ENCODE assay signal across 8 cellular contexts in the genomic region with DNA sequence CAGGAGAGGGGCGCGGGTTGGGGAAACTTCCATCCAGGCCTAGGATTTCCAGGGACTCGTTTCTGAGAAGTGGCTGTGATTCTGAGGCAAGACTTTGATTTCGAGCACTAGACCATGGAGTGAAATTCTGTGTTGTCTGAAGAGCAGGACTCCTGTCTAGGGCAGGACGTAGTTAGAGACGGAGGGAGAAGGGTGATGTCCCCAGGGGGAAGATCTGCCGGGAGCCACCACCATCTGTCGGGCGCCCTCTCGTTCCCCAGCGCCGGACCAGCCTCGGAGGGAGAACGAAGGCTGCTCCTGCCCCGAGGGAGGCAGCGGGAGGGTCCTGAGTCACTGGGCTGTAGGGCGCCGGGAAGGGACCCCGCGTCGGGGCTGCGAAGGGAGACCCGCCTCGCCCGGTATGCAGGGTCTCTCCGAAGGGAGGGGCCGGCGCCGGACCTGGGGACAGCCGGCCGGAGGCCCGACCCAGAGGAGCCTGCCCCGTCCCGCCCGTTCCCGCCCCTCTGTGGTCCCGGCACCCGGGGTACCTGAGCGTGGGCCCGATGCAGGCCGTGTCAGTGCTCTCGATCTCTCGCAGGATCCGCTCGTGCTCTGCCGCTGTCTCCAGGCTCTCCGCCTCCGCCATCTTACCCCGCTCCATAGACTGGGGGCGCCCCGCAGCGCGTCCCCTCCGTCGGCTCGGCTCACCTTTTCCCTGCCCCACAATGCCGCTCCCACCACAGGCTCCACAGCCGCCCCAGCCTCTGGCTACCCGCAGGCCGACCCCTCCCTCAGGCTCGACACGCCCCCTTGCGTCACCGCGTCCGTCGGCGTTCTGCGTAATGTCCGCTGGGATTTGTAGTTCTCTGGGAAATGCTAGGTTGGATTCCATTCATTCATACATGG. TPM values are rescaled to one million over a fixed set of nuclear protein-coding genes. Genes with fewer than 3 reads are reported as not detected.
DNase-seq lines count a peak whose midpoint lies in the region; ATAC-seq and TF ChIP-seq lines count a peak whose summit lies in the region.

A gene (minus strand): TSS at position 763 of the 885 bp plus-strand sequence.

- peak within 1 kb of the TSS; percentile 74 for H3K4me2 ChIP-seq in trophoblast cell (ENCODE audit: low read length)

- no peaks in the 10 kb centered on the region for H3K36me3 ChIP-seq in adipocyte (ENCODE audit: control insufficient read depth, insufficient read depth, low read length, severe bottlenecking)
- no peaks in the 10 kb centered on the region for H3K36me3 ChIP-seq in trophoblast cell (ENCODE audit: control insufficient read depth in 1 of 2, insufficient read depth in 2 of 2, low read length in 2 of 2)
- no peaks in the 10 kb centered on the region for H3K36me3 ChIP-seq in tibial nerve

- DNase-seq in GM10266 (ENCODE audit: extremely low spot score) (peak; percentile 81), NCI-H1105 treated with DMSO at 0.1 percent for 48 hours (lab: John Stamatoyannopoulos, UW) (peak; percentile 84), T follicular helper cell (ENCODE audit: low read depth) (peak; percentile 77), adipocyte (ENCODE audit: low read depth) (peak; percentile 96), cardiac septum (ENCODE audit: low spot score) (peak; percentile 95), trophoblast cell (peak; percentile 92 to 97), tibial nerve (ENCODE audit: low spot score in 2 of 2) (peak; percentile 85 to 88)

- peak; percentile 31 to 76 for TF ChIP-seq POLR2A in tibial nerve (IDR thresholded peaks at IDR 0.05)

- peak within 1 kb of the TSS; percentile 93 for H3K4me3 ChIP-seq in adipocyte (ENCODE audit: low read length)
- H3K4me3 ChIP-seq in trophoblast cell (ENCODE audit: low read depth, low read length), result peak within 1 kb of the TSS; percentile 92
- H3K4me3 ChIP-seq in tibial nerve, result peak within 1 kb of the TSS; percentile 62 to 99 (median 78)

- TF ChIP-seq CTCF in GM10266 (IDR thresholded peaks at IDR 0.05; ENCODE audit: control insufficient read depth, insufficient read depth, low read depth, missing control alignments), result peak; percentile 18
- TF ChIP-seq CTCF in tibial nerve (IDR thresholded peaks at IDR 0.05), result peak in 1 of 5 experiments; percentile 7

- H3K23ac ChIP-seq in trophoblast cell (ENCODE audit: low read length), result no peak within 1 kb of the TSS

- H3K9me3 ChIP-seq in adipocyte (ENCODE audit: control insufficient read depth, low read length) (no peaks in the 10 kb centered on the region), trophoblast cell (ENCODE audit: insufficient read depth, low read depth, low read length) (no peaks in the 10 kb centered on the region), tibial nerve (no peaks in the 10 kb centered on the region)

- peak within 1 kb of the TSS; percentile 77 for H4K91ac ChIP-seq in trophoblast cell (ENCODE audit: low read depth, low read length)

- peak within 1 kb of the TSS; percentile 76 for H3K18ac ChIP-seq in trophoblast cell (ENCODE audit: low read length)

- H4K12ac ChIP-seq in trophoblast cell (ENCODE audit: low read depth, low read length), result peak within 1 kb of the TSS; percentile 43

- H2AFZ ChIP-seq in trophoblast cell (ENCODE audit: insufficient read depth, low read length, poor library complexity), result peak within 1 kb of the TSS; percentile 80

- peak within 1 kb of the TSS; percentile 63 for H3K14ac ChIP-seq in trophoblast cell (ENCODE audit: low read length)

- H2BK120ac ChIP-seq in trophoblast cell (ENCODE audit: insufficient read depth, low read length, poor library complexity), result peak within 1 kb of the TSS; percentile 62

- H2BK5ac ChIP-seq in trophoblast cell (ENCODE audit: low read depth, low read length, poor library complexity), result peak within 1 kb of the TSS; percentile 78

- peak in 1 of 2 donors; percentile 87 for TF ChIP-seq EP300 in tibial nerve (IDR thresholded peaks at IDR 0.05)

- H3K4me1 ChIP-seq in adipocyte (ENCODE audit: control insufficient read depth, insufficient read depth, low read length) (peaks cover 22% of the 10 kb centered on the region), trophoblast cell (ENCODE audit: control insufficient read depth in 1 of 2, insufficient read depth in 2 of 2, low read length in 2 of 2) (peaks cover 7 to 10% of the 10 kb centered on the region in 2 experiments), tibial nerve (peaks cover 0 to 24% (median 7%) of the 10 kb centered on the region in 4 donors)

- peak within 1 kb of the TSS; percentile 71 for H3K27ac ChIP-seq in trophoblast cell (ENCODE audit: low read depth, low read length)
- H3K27ac ChIP-seq in tibial nerve, result peak within 1 kb of the TSS in 3 of 4 donors; percentile 82 to 87 (median 83)

- H3K9ac ChIP-seq in adipocyte (ENCODE audit: low read length) (peak within 1 kb of the TSS; percentile 89), trophoblast cell (ENCODE audit: low read length) (peak within 1 kb of the TSS; percentile 86)

- H3K79me1 ChIP-seq in trophoblast cell (ENCODE audit: low read length), result peaks cover 12% of the 10 kb centered on the region

- WGBS in trophoblast cell (ENCODE audit: extremely low coverage, insufficient coverage, insufficient read length), result no CpG with 5 or more reads among the region's 70 CpGs
- WGBS in tibial nerve, 2 donors, result 2% methylated on average over 36 to 40 of the region's 70 CpGs

- H3K27me3 ChIP-seq in adipocyte (replicated peaks; ENCODE audit: control insufficient read depth, insufficient read depth, low read length), result no peaks in the 10 kb centered on the region
- no peaks in the 10 kb centered on the region for H3K27me3 ChIP-seq in trophoblast cell (ENCODE audit: insufficient read depth, low read length)
- H3K27me3 ChIP-seq in tibial nerve, result no peaks in the 10 kb centered on the region

- H2AK5ac ChIP-seq in trophoblast cell (ENCODE audit: low read length), result no peak within 1 kb of the TSS

- H4K8ac ChIP-seq in trophoblast cell (ENCODE audit: low read depth, low read length), result peak within 1 kb of the TSS; percentile 55

- peak; percentile 98 for ATAC-seq in HG02642 (IDR thresholded peaks at IDR 0.05; ENCODE audit: poor library complexity, unreplicated experiment)

- H3K4ac ChIP-seq in trophoblast cell (ENCODE audit: low read depth, low read length), result peak within 1 kb of the TSS; percentile 19

- intact Hi-C loops in cardiac septum (cut with DNase I), result loop anchor here (5.0 to 10.0 kb wide), 2 partner anchors 33 to 51 kb away; no protein-coding TSS in a partner anchor

- peaks cover 7% of the 10 kb centered on the region for H3K79me2 ChIP-seq in trophoblast cell (ENCODE audit: control insufficient read depth, insufficient read depth, low read length, poor library complexity)

- peak within 1 kb of the TSS; percentile 37 for H2BK12ac ChIP-seq in trophoblast cell (ENCODE audit: low read length)

RNA-seq across cellular contexts. Expression of the gene that starts here (rescaled TPM):
- total RNA-seq in cardiac septum, result 173 TPM
- 42.5 and 42.6 TPM in 2 replicates for polyA plus RNA-seq in trophoblast cell (2013)
- 10 to 100 TPM; 22.1 to 41.1 (median 30.3) TPM for total RNA-seq in tibial nerve

Comparison
In these comparisons a context has a peak if more than half of its experiments do, and no peak if none do; other contexts are left out.
1. Peak in every context shown above with its lines: DNase-seq, ATAC-seq, H3K4me3 ChIP-seq and H3K27ac ChIP-seq.